ENCODE assay signal across 10 cellular contexts in the genomic region with DNA sequence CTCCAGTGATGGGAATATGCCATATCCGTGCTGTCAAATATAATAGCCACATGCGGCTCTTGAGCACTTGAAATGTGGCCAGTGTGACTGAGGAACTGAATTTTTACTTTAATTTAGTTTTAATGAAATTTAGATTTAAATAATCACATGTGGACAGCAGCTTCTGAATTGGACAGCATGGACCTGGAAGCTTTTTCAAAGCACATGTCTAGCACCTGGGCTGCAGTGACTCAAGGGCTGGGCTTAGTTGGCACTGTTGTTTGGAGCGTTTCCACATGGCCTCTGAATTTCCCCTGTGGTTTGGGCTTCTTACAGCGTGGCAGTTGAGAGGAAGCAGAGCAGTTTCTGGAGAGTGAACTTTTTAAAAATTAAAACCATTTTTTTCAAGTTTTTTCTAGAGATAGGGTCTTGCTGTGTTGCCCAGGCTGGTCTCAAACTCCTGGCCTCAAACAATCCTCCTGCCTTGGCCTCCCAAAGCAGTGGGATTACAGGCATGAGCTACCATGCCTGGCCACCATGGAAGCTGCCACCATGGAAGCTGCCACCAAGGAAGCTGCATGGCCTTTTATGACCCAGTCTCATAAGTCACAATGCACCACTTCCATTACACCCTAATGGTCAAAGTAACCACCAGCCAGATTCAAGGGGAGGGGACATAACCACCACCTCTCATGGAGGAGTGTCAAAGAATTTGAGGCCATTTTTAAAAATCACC. TPM values are rescaled to one million over a fixed set of nuclear protein-coding genes. Genes with fewer than 3 reads are reported as not detected.
A peak's percentile ranks its signal among the peaks of the same experiment; 100 is the strongest.
DNase-seq lines count a peak whose midpoint lies in the region; ATAC-seq and TF ChIP-seq lines count a peak whose summit lies in the region.
"Had no signal": no experiment of that assay in that cellular context is flagged by ENCODE, and none has a peak within 500 bp of the region (broad histone marks: within the 10 kb centered on the region; RNA-seq: fewer than 3 reads in every experiment).

No MANE protein-coding gene starts in this region.

- H3K9me3 ChIP-seq in tibial artery (no peaks in the 10 kb centered on the region), Caco-2 (no peaks in the 10 kb centered on the region)
- H3K9me3 ChIP-seq: A549, vagina had no signal

- POLR2A ChIA-PET in Caco-2 (lab: Charles Lee), result interaction anchor here (2.5 kb wide), 1 partner anchor 12 kb away, joined by 9 read pairs; no protein-coding TSS in a partner anchor

- peaks cover 0 to 42% (median 22%) of the 10 kb centered on the region in 4 donors for H3K4me1 ChIP-seq in tibial artery
- H3K4me1 ChIP-seq in Caco-2, result peaks cover 8% of the 10 kb centered on the region

- H3K27me3 Mint-ChIP-seq in Caco-2 (ENCODE audit: insufficient read depth, unreplicated experiment), result no peaks in the 10 kb centered on the region

- no peak overlapping the region for H3K4me3 Mint-ChIP-seq in Caco-2 (ENCODE audit: unreplicated experiment)

- H3K36me3 ChIP-seq in tibial artery, result no peaks in the 10 kb centered on the region
- H3K36me3 ChIP-seq in Caco-2 (ENCODE audit: control insufficient read depth, insufficient read depth, low read length), result no peaks in the 10 kb centered on the region
- H3K36me3 ChIP-seq: vagina had no signal

- peaks cover 3% of the 10 kb centered on the region for H3K36me3 Mint-ChIP-seq in Caco-2 (ENCODE audit: insufficient read depth, unreplicated experiment)

- no peak overlapping the region for H3K27ac Mint-ChIP-seq in Caco-2 (ENCODE audit: unreplicated experiment)

- no peak for DNase-seq in activated CD4-positive, CD25-positive, alpha-beta regulatory T cell treated with anti-CD3 and anti-CD28 coated beads, Interleukin-2, amount 50 U/mL, for 72 hours
- peak; percentile 37 for DNase-seq in activated effector memory CD4-positive, alpha-beta T cell treated with Interleukin-2 at 50 U/mL for 16 hours
- peak; percentile 16 for DNase-seq in iris pigment epithelial cell (ENCODE audit: low read depth)
- peak; percentile 39 to 88 for DNase-seq in tibial artery
- no peak for DNase-seq in posterior vena cava (ENCODE audit: low spot score)
- DNase-seq in DMS53 treated with DMSO at 0.1 percent for 48 hours (lab: John Stamatoyannopoulos, UW; ENCODE audit: unreplicated experiment), result no peak
- no peak for DNase-seq in Caco-2

- peak overlapping the region; percentile 57 to 59 for H3K27ac ChIP-seq in tibial artery
- H3K27ac ChIP-seq: vagina had no signal

- H3K27me3 ChIP-seq in tibial artery (no peaks in the 10 kb centered on the region), Caco-2 (replicated peaks; ENCODE audit: control insufficient read depth, insufficient read depth, low read length) (no peaks in the 10 kb centered on the region)
- H3K27me3 ChIP-seq: vagina had no signal

- H3K9me3 Mint-ChIP-seq in Caco-2 (ENCODE audit: unreplicated experiment), result no peaks in the 10 kb centered on the region

- peak; percentile 80 to 84 for ATAC-seq in activated CD4-positive, CD25-positive, alpha-beta regulatory T cell treated with anti-CD3 and anti-CD28 coated beads, Interleukin-2, amount 50 U/mL, for 24 hours
- ATAC-seq: A549 had no signal

- H3K4me3 ChIP-seq in tibial artery, result no peak overlapping the region
- H3K4me3 ChIP-seq in Caco-2 (ENCODE audit: low read depth, low read length), result no peak overlapping the region
- H3K4me3 ChIP-seq: A549, vagina had no signal

- intact Hi-C loops in tibial artery (cut with DNase I; ENCODE audit: low total_unique reads) (no loop called here), posterior vena cava (cut with DNase I) (no loop called here), Caco-2 (cut with micrococcal nuclease; ENCODE audit: unreplicated experiment) (no loop called here)

- BruUV-seq in Caco-2 (replicated peaks; lab: Mats Ljungman, UMichigan), result no TSS peak

- no peak for TF ChIP-seq CTCF in tibial artery (IDR thresholded peaks at IDR 0.05)
- no peak for TF ChIP-seq CTCF in Caco-2 (IDR thresholded peaks at IDR 0.05; ENCODE audit: insufficient read depth in 1 of 2, low read depth in 1 of 2, low read length in 1 of 2, severe bottlenecking in 1 of 2, unreplicated experiment in 1 of 2)

- CTCF ChIA-PET in Caco-2 (lab: Charles Lee), result interaction anchor here (0.6 to 1.6 kb wide), 4 partner anchors 32 to 84 kb away, joined by 3 to 6 read pairs (median 4); no protein-coding TSS in a partner anchor

- peaks cover 3% of the 10 kb centered on the region for H3K4me1 Mint-ChIP-seq in Caco-2 (ENCODE audit: low read depth, unreplicated experiment)

RNA-seq across cellular contexts. Expression of a gene that starts 6.7 kb away (rescaled TPM):
- total RNA-seq in posterior vena cava (10 to 100 TPM; 48.9 to 59.1 TPM), Caco-2 (2022) (114 TPM in 2 replicates)

RNA-seq across cellular contexts. Expression of a gene that starts 37.5 kb away (rescaled TPM):
- total RNA-seq in posterior vena cava, result under 1 TPM; 0.33 to 0.42 TPM
- not detected in 2 replicates for total RNA-seq in Caco-2 (2022)

Comparison
In these comparisons a context has a peak if more than half of its experiments do, and no peak if none do; other contexts are left out.
1. DNase-seq: peak in activated effector memory CD4-positive, alpha-beta T cell treated with Interleukin-2 at 50 U/mL for 16 hours (single experiment), iris pigment epithelial cell (single experiment) and tibial artery (2 of 2); none in activated CD4-positive, CD25-positive, alpha-beta regulatory T cell treated with anti-CD3 and anti-CD28 coated beads, Interleukin-2, amount 50 U/mL, for 72 hours (single experiment), posterior vena cava (single experiment), DMS53 treated with DMSO at 0.1 percent for 48 hours (single experiment) and Caco-2 (0 of 2).